In genomic region chr15:87672309-87672897, GRCh38 we compare ENCODE assay signal across 8 cellular contexts.
A peak's percentile ranks its signal among the peaks of the same experiment; 100 is the strongest.
DNase-seq lines count a peak whose midpoint lies in the region; ATAC-seq and TF ChIP-seq lines count a peak whose summit lies in the region.

No MANE protein-coding gene starts in this region.

- H3K4me1 ChIP-seq in KMS-11 (ENCODE audit: low read depth, poor library complexity, severe bottlenecking) (no peaks in the 10 kb centered on the region), breast epithelium (no peaks in the 10 kb centered on the region), lower lobe of right lung (no peaks in the 10 kb centered on the region)

- no peaks in the 10 kb centered on the region for H3K79me2 ChIP-seq in KMS-11 (ENCODE audit: insufficient read depth, low read depth)

- ATAC-seq in lower lobe of right lung (peak in 1 of 2 donors; percentile 24), HG02973 (IDR thresholded peaks at IDR 0.05; ENCODE audit: unreplicated experiment) (no peak), HG02870 (IDR thresholded peaks at IDR 0.05; ENCODE audit: unreplicated experiment) (no peak)

- DNase-seq in AG09319 (ENCODE audit: extremely low read depth, low read depth) (peak; percentile 7), breast epithelium (ENCODE audit: low spot score in 2 of 2) (no peak), lower lobe of right lung (no peak), GM10266 (ENCODE audit: extremely low spot score) (no peak)
- no peak for DNase-seq in stimulated activated CD8-positive, alpha-beta memory T cell treated with anti-CD3 and anti-CD28 coated beads, Interleukin-4, amount 100 ng/mL, for 48 hours

- H3K9me3 ChIP-seq in breast epithelium (peaks cover 7 to 18% of the 10 kb centered on the region in 2 donors), lower lobe of right lung (peaks cover 6% of the 10 kb centered on the region)

- TF ChIP-seq CTCF in AG09319 (IDR thresholded peaks at IDR 0.05; ENCODE audit: low read depth, low read length) (peak; percentile 84), KMS-11 (conservative IDR thresholded peaks at IDR 0.05; ENCODE audit: low read depth, low read length) (peak; percentile 39), breast epithelium (IDR thresholded peaks at IDR 0.05) (peak; percentile 7 to 48 (median 43)), lower lobe of right lung (IDR thresholded peaks at IDR 0.05) (peak; percentile 53), GM10266 (IDR thresholded peaks at IDR 0.05; ENCODE audit: control insufficient read depth, insufficient read depth, low read depth, missing control alignments) (no peak)

- H3K4me3 ChIP-seq in KMS-11 (IDR thresholded peaks at IDR 0.05; ENCODE audit: insufficient read depth, low read depth, low read length) (no peak overlapping the region), breast epithelium (no peak overlapping the region), lower lobe of right lung (no peak overlapping the region)

- no peak for TF ChIP-seq POLR2A in breast epithelium (IDR thresholded peaks at IDR 0.05)

- H3K27me3 ChIP-seq in KMS-11 (ENCODE audit: insufficient read depth, low read depth) (no peaks in the 10 kb centered on the region), breast epithelium (no peaks in the 10 kb centered on the region), lower lobe of right lung (ENCODE audit: low read depth) (no peaks in the 10 kb centered on the region)

- H3K27ac ChIP-seq in KMS-11: no peak overlapping the region
- no peak overlapping the region for H3K27ac ChIP-seq in breast epithelium
- no peak overlapping the region for H3K27ac ChIP-seq in lower lobe of right lung

- no peak overlapping the region for H3K4me2 ChIP-seq in KMS-11

- no peaks in the 10 kb centered on the region for H4K20me1 ChIP-seq in KMS-11 (ENCODE audit: insufficient read depth)

- H2AFZ ChIP-seq in KMS-11 (ENCODE audit: low read depth): no peak overlapping the region

- H3K9ac ChIP-seq in KMS-11: no peak overlapping the region

- intact Hi-C loops in breast epithelium (cut with DNase I; ENCODE audit: low total_unique reads) (no loop called here), lower lobe of right lung (cut with DNase I) (no loop called here)

- H3K36me3 ChIP-seq in KMS-11 (ENCODE audit: insufficient read depth) (no peaks in the 10 kb centered on the region), breast epithelium (no peaks in the 10 kb centered on the region), lower lobe of right lung (no peaks in the 10 kb centered on the region)
